In genomic region chr1:93729502-93729901, GRCh38 we compare ENCODE assay signal across 16 cellular contexts. TPM values are rescaled to one million over a fixed set of nuclear protein-coding genes. Genes with fewer than 3 reads are reported as not detected.
A peak's percentile ranks its signal among the peaks of the same experiment; 100 is the strongest.
DNase-seq lines count a peak whose midpoint lies in the region; ATAC-seq and TF ChIP-seq lines count a peak whose summit lies in the region.
"Had no signal": no experiment of that assay in that cellular context is flagged by ENCODE, and none has a peak within 500 bp of the region (broad histone marks: within the 10 kb centered on the region; RNA-seq: fewer than 3 reads in every experiment).

No MANE protein-coding gene starts in this region.

- TF ChIP-seq CTCF in activated B cell treated with CpG ODN at 0.5 μM for 24 hours (IDR thresholded peaks at IDR 0.05) (no peak), A673 (conservative IDR thresholded peaks at IDR 0.05; ENCODE audit: low read depth, low read length) (no peak)

- intact Hi-C loops in activated B cell treated with CpG ODN at 0.5 μM for 24 hours (cut with micrococcal nuclease) (no loop called here), A673 (cut with micrococcal nuclease; ENCODE audit: unreplicated experiment) (no loop called here)

- no peaks in the 10 kb centered on the region for H3K27me3 Mint-ChIP-seq in activated B cell treated with CpG ODN at 0.5 μM for 24 hours

- no peaks in the 10 kb centered on the region for H3K4me1 ChIP-seq in A673 (ENCODE audit: insufficient read depth, low read length, poor library complexity, severe bottlenecking)
- H3K4me1 ChIP-seq: left lung, parathyroid adenoma, uterus had no signal

- H3K9me3 ChIP-seq in A673 (ENCODE audit: low read depth, low read length, poor library complexity, severe bottlenecking) = no peaks in the 10 kb centered on the region
- H3K9me3 ChIP-seq: left lung, uterus had no signal

- no peaks in the 10 kb centered on the region for H3K36me3 Mint-ChIP-seq in activated B cell treated with CpG ODN at 0.5 μM for 24 hours (ENCODE audit: low read depth)
- H3K36me3 Mint-ChIP-seq: WTC11 had no signal

- no peak overlapping the region for H3K4me3 ChIP-seq in A673 (ENCODE audit: low read depth, low read length, poor library complexity, severe bottlenecking)
- H3K4me3 ChIP-seq: left lung, uterus had no signal

- no peak overlapping the region for H3K27ac ChIP-seq in A673 (ENCODE audit: low read depth, low read length, poor library complexity, severe bottlenecking)
- H3K27ac ChIP-seq: left lung, parathyroid adenoma, uterus had no signal

- peaks cover 19% of the 10 kb centered on the region for H3K4me1 Mint-ChIP-seq in activated B cell treated with CpG ODN at 0.5 μM for 24 hours
- H3K4me1 Mint-ChIP-seq: stimulated activated naive CD8-positive, alpha-beta T cell treated with anti-CD3 and anti-CD28 coated beads, Interleukin-15, amount 100 ng/mL, for 72 hours had no signal

- CTCF ChIA-PET in activated B cell treated with CpG ODN at 0.5 μM for 24 hours (lab: Charles Lee) = no interaction called here
- CTCF ChIA-PET in A673 (lab: Charles Lee) = no interaction called here

- H3K27me3 ChIP-seq in A673 (replicated peaks; ENCODE audit: insufficient read depth, low read depth, low read length, poor library complexity) = no peaks in the 10 kb centered on the region
- H3K27me3 ChIP-seq: left lung, uterus had no signal

- peak overlapping the region; percentile 3 for H3K27ac Mint-ChIP-seq in activated B cell treated with CpG ODN at 0.5 μM for 24 hours
- H3K27ac Mint-ChIP-seq: WTC11 had no signal

- no TSS peak for BruUV-seq in A673 (replicated peaks; lab: Mats Ljungman, UMichigan)

- no peaks in the 10 kb centered on the region for H3K9me3 Mint-ChIP-seq in activated B cell treated with CpG ODN at 0.5 μM for 24 hours
- H3K9me3 Mint-ChIP-seq: stimulated activated naive CD8-positive, alpha-beta T cell treated with anti-CD3 and anti-CD28 coated beads, Interleukin-15, amount 100 ng/mL, for 72 hours; WTC11 had no signal

- POLR2A ChIA-PET in activated B cell treated with CpG ODN at 0.5 μM for 24 hours (lab: Charles Lee) = no interaction called here
- POLR2A ChIA-PET in A673 (lab: Charles Lee; ENCODE audit: low non-redundant PET) = no interaction called here

- no peak overlapping the region for H3K4me3 Mint-ChIP-seq in activated B cell treated with CpG ODN at 0.5 μM for 24 hours
- H3K4me3 Mint-ChIP-seq: stimulated activated naive CD8-positive, alpha-beta T cell treated with anti-CD3 and anti-CD28 coated beads, Interleukin-15, amount 100 ng/mL, for 72 hours; WTC11 had no signal

- DNase-seq in CD1c-positive myeloid dendritic cell (ENCODE audit: extremely low spot score) = peak; percentile 26
- no peak for DNase-seq in activated B cell treated with CpG ODN at 0.5 μM for 24 hours
- DNase-seq in A673 (ENCODE audit: low spot score) = no peak
- DNase-seq in OCI-M1 (lab: John Stamatoyannopoulos, UW) = no peak
- DNase-seq in SW 1271 (lab: John Stamatoyannopoulos, UW) = no peak
- no peak for DNase-seq in NCI-H2227 treated with DMSO at 0.1 percent for 48 hours (lab: John Stamatoyannopoulos, UW)
- DNase-seq: amniotic stem cell; left lung; MM.1S; NCI-H2081 treated with DMSO at 0.1 percent for 48 hours; stimulated activated naive CD8-positive, alpha-beta T cell treated with anti-CD3 and anti-CD28 coated beads, Interleukin-15, amount 100 ng/mL, for 72 hours; uterus had no signal

- ATAC-seq in GM18868 (IDR thresholded peaks at IDR 0.05; ENCODE audit: unreplicated experiment) (peak; percentile 47), HG02870 (IDR thresholded peaks at IDR 0.05; ENCODE audit: unreplicated experiment) (peak; percentile 74), activated B cell treated with CpG ODN at 0.5 μM for 24 hours (ENCODE audit: low read depth) (peak; percentile 50)
- ATAC-seq: left lung; stimulated activated naive CD8-positive, alpha-beta T cell treated with anti-CD3 and anti-CD28 coated beads, Interleukin-15, amount 100 ng/mL, for 72 hours; WTC11 had no signal

- no peaks in the 10 kb centered on the region for H3K36me3 ChIP-seq in A673 (ENCODE audit: insufficient read depth, low read length, poor library complexity, severe bottlenecking)
- H3K36me3 ChIP-seq: left lung, uterus had no signal

RNA-seq across cellular contexts. Expression of gene BCAR3, which starts 47.9 kb away (rescaled TPM):
- total RNA-seq in activated B cell treated with CpG ODN at 0.5 μM for 24 hours (54.0 and 59.5 TPM in 2 replicates), A673 (2021) (0.90 and 2.4 TPM in 2 replicates)

Comparison
In these comparisons a context has a peak if more than half of its experiments do, and no peak if none do; other contexts are left out.
1. RNA of gene BCAR3, which starts 47.9 kb away (total RNA-seq): 54.0 to 59.5 TPM in activated B cell treated with CpG ODN at 0.5 μM for 24 hours; 0.90 to 2.4 TPM in A673; every median in the first group is over 10 times any median in the second.
2. Peak in every context shown above with its lines, with median percentiles within 50 percentile points of each other: ATAC-seq.